19 cellular contexts compared by ENCODE assay signal in genomic region chr2:57372237-57372962, GRCh38.
"Had no signal": no experiment of that assay in that cellular context is flagged by ENCODE, and none has a peak within 500 bp of the region (broad histone marks: within the 10 kb centered on the region; RNA-seq: fewer than 3 reads in every experiment).

No MANE protein-coding gene starts in this region.

- H2AFZ ChIP-seq: hepatocyte, parathyroid adenoma had no signal

- H3K4me1 ChIP-seq: breast epithelium, colonic mucosa, parathyroid adenoma, tibial artery had no signal

- H3K4me3 Mint-ChIP-seq: activated naive CD8-positive, alpha-beta T cell treated with anti-CD3 and anti-CD28 coated beads for 36 hours; central memory CD8-positive, alpha-beta T cell; stimulated activated effector memory CD8-positive, alpha-beta T cell treated with anti-CD3 and anti-CD28 coated beads, Interleukin-12 subunit alpha, Interleukin-12 subunit beta, amount 100 ng/mL, for 72 hours; stimulated activated naive CD8-positive, alpha-beta T cell treated with anti-CD3 and anti-CD28 coated beads, Interleukin-15, amount 100 ng/mL, for 72 hours; WTC11 had no signal

- H3K9me3 ChIP-seq: breast epithelium, colonic mucosa, tibial artery had no signal

- H3K27me3 Mint-ChIP-seq: activated naive CD8-positive, alpha-beta T cell treated with anti-CD3 and anti-CD28 coated beads for 36 hours; central memory CD8-positive, alpha-beta T cell; stimulated activated naive CD8-positive, alpha-beta T cell treated with anti-CD3 and anti-CD28 coated beads, Interleukin-15, amount 100 ng/mL, for 72 hours had no signal

- H3K9ac ChIP-seq: parathyroid adenoma had no signal

- H3K4me3 ChIP-seq: breast epithelium, colonic mucosa, hepatocyte, skin epidermis, tibial artery had no signal

- H3K4me1 Mint-ChIP-seq: activated naive CD8-positive, alpha-beta T cell treated with anti-CD3 and anti-CD28 coated beads for 36 hours; central memory CD8-positive, alpha-beta T cell; stimulated activated effector memory CD8-positive, alpha-beta T cell treated with anti-CD3 and anti-CD28 coated beads, Interleukin-12 subunit alpha, Interleukin-12 subunit beta, amount 100 ng/mL, for 72 hours; stimulated activated naive CD8-positive, alpha-beta T cell treated with anti-CD3 and anti-CD28 coated beads, Interleukin-15, amount 100 ng/mL, for 72 hours; WTC11 had no signal

- ATAC-seq: left ventricle myocardium superior; right cardiac atrium; stimulated activated effector memory CD8-positive, alpha-beta T cell treated with anti-CD3 and anti-CD28 coated beads, Interleukin-12 subunit alpha, Interleukin-12 subunit beta, amount 100 ng/mL, for 72 hours; stimulated activated naive CD8-positive, alpha-beta T cell treated with anti-CD3 and anti-CD28 coated beads, Interleukin-15, amount 100 ng/mL, for 72 hours; WTC11 had no signal

- H3K36me3 Mint-ChIP-seq: activated naive CD8-positive, alpha-beta T cell treated with anti-CD3 and anti-CD28 coated beads for 36 hours; stimulated activated effector memory CD8-positive, alpha-beta T cell treated with anti-CD3 and anti-CD28 coated beads, Interleukin-12 subunit alpha, Interleukin-12 subunit beta, amount 100 ng/mL, for 72 hours; WTC11 had no signal

- H3K79me2 ChIP-seq: hepatocyte, parathyroid adenoma had no signal

- H3K36me3 ChIP-seq: breast epithelium, colonic mucosa, tibial artery had no signal

- H3K4me2 ChIP-seq: hepatocyte had no signal

- H3K27me3 ChIP-seq: breast epithelium, colonic mucosa, hepatocyte, tibial artery had no signal

- DNase-seq: activated CD8-positive, alpha-beta memory T cell treated with anti-CD3 and anti-CD28 coated beads, Interleukin-2, amount 50 U/mL, for 48 hours; activated naive CD4-positive, alpha-beta T cell treated with Interleukin-2 at 50 U/mL for 16 hours; activated naive CD8-positive, alpha-beta T cell treated with anti-CD3 and anti-CD28 coated beads for 36 hours; activated T-cell treated with anti-CD3 and anti-CD28 coated beads, Interleukin-2, amount 50 U/mL, for 48 hours; colonic mucosa; left ventricle myocardium superior; nucleus accumbens; right cardiac atrium; stimulated activated CD4-positive, alpha-beta T cell treated with anti-CD3 and anti-CD28 coated beads, Interleukin-2, amount 100 ng/mL, for 24 hours; stimulated activated naive CD8-positive, alpha-beta T cell treated with anti-CD3 and anti-CD28 coated beads, Interleukin-15, amount 100 ng/mL, for 72 hours; T-helper 9 cell; tibial artery had no signal

- H3K27ac Mint-ChIP-seq: activated naive CD8-positive, alpha-beta T cell treated with anti-CD3 and anti-CD28 coated beads for 36 hours; stimulated activated effector memory CD8-positive, alpha-beta T cell treated with anti-CD3 and anti-CD28 coated beads, Interleukin-12 subunit alpha, Interleukin-12 subunit beta, amount 100 ng/mL, for 72 hours; stimulated activated naive CD8-positive, alpha-beta T cell treated with anti-CD3 and anti-CD28 coated beads, Interleukin-15, amount 100 ng/mL, for 72 hours; WTC11 had no signal

- H3K27ac ChIP-seq: breast epithelium, colonic mucosa, hepatocyte, parathyroid adenoma, skin epidermis, tibial artery had no signal
